ENCODE assay signal across 1 cellular context in the genomic region with DNA sequence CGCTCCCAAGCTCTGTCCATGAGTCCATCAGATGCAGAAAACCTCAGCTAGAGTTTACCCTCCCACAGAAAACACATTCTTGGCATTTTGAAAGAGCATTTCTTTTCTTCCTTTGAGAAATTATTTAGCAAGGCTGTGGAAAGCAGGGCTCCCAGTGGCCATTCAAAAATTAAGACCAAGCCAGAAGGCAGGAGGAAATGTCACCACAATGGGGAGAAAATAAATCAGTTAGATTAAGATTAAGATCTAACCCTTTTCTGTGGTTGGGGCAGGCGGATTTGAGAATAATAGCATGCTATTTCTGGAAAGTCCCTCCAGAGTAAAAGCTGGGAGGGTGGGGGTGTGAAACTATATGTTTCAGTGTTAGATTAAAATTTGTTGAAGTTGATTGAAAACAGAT.
TF ChIP-seq lines count a peak whose summit lies in the region.

No MANE protein-coding gene starts in this region.

TF ChIP-seq in GM12878, 131 proteins besides CTCF, POLR2A, EP300 and RAD21 (continued from another document):
- TF ChIP-seq, protein P1, sequence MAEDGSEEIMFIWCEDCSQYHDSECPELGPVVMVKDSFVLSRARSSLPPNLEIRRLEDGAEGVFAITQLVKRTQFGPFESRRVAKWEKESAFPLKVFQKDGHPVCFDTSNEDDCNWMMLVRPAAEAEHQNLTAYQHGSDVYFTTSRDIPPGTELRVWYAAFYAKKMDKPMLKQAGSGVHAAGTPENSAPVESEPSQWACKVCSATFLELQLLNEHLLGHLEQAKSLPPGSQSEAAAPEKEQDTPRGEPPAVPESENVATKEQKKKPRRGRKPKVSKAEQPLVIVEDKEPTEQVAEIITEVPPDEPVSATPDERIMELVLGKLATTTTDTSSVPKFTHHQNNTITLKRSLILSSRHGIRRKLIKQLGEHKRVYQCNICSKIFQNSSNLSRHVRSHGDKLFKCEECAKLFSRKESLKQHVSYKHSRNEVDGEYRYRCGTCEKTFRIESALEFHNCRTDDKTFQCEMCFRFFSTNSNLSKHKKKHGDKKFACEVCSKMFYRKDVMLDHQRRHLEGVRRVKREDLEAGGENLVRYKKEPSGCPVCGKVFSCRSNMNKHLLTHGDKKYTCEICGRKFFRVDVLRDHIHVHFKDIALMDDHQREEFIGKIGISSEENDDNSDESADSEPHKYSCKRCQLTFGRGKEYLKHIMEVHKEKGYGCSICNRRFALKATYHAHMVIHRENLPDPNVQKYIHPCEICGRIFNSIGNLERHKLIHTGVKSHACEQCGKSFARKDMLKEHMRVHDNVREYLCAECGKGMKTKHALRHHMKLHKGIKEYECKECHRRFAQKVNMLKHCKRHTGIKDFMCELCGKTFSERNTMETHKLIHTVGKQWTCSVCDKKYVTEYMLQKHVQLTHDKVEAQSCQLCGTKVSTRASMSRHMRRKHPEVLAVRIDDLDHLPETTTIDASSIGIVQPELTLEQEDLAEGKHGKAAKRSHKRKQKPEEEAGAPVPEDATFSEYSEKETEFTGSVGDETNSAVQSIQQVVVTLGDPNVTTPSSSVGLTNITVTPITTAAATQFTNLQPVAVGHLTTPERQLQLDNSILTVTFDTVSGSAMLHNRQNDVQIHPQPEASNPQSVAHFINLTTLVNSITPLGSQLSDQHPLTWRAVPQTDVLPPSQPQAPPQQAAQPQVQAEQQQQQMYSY (CRISPR knock-in tag; IDR thresholded peaks at IDR 0.05): no peak
- TF ChIP-seq RELA (IDR thresholded peaks at IDR 0.05; ENCODE audit: borderline replicate concordance, partially characterized antibody) (peak; percentile 69), CREB1 (IDR thresholded peaks at IDR 0.05; ENCODE audit: low read depth) (0 out of 2 replicates have a peak, but pooled peaks have one; percentile 9), FOXK2 (IDR thresholded peaks at IDR 0.05) (no peak), GABPA (IDR thresholded peaks at IDR 0.05; ENCODE audit: low read depth) (no peak), GATAD2B (conservative IDR thresholded peaks at IDR 0.05; ENCODE audit: low read depth) (no peak; the same call in 1 of the 2 replicates), JUND (IDR thresholded peaks at IDR 0.05; ENCODE audit: low read depth, low read length) (no peak), MTA3 (IDR thresholded peaks at IDR 0.05; ENCODE audit: borderline replicate concordance, low read length) (peak; percentile 46; the same call in 1 of the 2 replicates), HDAC2 (IDR thresholded peaks at IDR 0.05) (no peak), JUNB (IDR thresholded peaks at IDR 0.05) (peak; percentile 59), MEF2A (IDR thresholded peaks at IDR 0.05; ENCODE audit: insufficient read depth, low read depth, low read length) (peak; percentile 85), BHLHE40 (IDR thresholded peaks at IDR 0.05; ENCODE audit: borderline replicate concordance in 1 of 2, low read depth in 2 of 2, low read length in 1 of 2) (peak in 1 of 2 experiments; percentile 46; a peak in 1 of 4 replicates), LARP7 (IDR thresholded peaks at IDR 0.05) (no peak), ZNF217 (IDR thresholded peaks at IDR 0.05) (peak; percentile 31; the same call in 1 of the 2 replicates), TCF12 (IDR thresholded peaks at IDR 0.05; ENCODE audit: low read depth, low read length) (no peak), RUNX3 (IDR thresholded peaks at IDR 0.05; ENCODE audit: low read length) (peak; percentile 94), MEF2B (IDR thresholded peaks at IDR 0.05; ENCODE audit: partially characterized antibody, poor library complexity, severe bottlenecking) (peak; percentile 66), DPF2 (IDR thresholded peaks at IDR 0.05) (no peak), ZNF622 (IDR thresholded peaks at IDR 0.05) (no peak), KLF5 (IDR thresholded peaks at IDR 0.05; ENCODE audit: partially characterized antibody) (peak; percentile 16), RAD51 (IDR thresholded peaks at IDR 0.05) (no peak), IKZF1 (conservative IDR thresholded peaks at IDR 0.05) (no peak; the same call in 1 of the 2 replicates), NFIC (IDR thresholded peaks at IDR 0.05; ENCODE audit: low read depth, low read length) (peak; percentile 73), IKZF2 (IDR thresholded peaks at IDR 0.05) (peak; percentile 63 to 64)
- TF ChIP-seq, protein P2, sequence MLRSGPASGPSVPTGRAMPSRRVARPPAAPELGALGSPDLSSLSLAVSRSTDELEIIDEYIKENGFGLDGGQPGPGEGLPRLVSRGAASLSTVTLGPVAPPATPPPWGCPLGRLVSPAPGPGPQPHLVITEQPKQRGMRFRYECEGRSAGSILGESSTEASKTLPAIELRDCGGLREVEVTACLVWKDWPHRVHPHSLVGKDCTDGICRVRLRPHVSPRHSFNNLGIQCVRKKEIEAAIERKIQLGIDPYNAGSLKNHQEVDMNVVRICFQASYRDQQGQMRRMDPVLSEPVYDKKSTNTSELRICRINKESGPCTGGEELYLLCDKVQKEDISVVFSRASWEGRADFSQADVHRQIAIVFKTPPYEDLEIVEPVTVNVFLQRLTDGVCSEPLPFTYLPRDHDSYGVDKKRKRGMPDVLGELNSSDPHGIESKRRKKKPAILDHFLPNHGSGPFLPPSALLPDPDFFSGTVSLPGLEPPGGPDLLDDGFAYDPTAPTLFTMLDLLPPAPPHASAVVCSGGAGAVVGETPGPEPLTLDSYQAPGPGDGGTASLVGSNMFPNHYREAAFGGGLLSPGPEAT (IDR thresholded peaks at IDR 0.05; ENCODE audit: low read depth): peak; percentile 90
- TF ChIP-seq, protein P3, sequence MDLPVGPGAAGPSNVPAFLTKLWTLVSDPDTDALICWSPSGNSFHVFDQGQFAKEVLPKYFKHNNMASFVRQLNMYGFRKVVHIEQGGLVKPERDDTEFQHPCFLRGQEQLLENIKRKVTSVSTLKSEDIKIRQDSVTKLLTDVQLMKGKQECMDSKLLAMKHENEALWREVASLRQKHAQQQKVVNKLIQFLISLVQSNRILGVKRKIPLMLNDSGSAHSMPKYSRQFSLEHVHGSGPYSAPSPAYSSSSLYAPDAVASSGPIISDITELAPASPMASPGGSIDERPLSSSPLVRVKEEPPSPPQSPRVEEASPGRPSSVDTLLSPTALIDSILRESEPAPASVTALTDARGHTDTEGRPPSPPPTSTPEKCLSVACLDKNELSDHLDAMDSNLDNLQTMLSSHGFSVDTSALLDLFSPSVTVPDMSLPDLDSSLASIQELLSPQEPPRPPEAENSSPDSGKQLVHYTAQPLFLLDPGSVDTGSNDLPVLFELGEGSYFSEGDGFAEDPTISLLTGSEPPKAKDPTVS (IDR thresholded peaks at IDR 0.05; ENCODE audit: low read depth, low read length): no peak
- TF ChIP-seq, protein P4, sequence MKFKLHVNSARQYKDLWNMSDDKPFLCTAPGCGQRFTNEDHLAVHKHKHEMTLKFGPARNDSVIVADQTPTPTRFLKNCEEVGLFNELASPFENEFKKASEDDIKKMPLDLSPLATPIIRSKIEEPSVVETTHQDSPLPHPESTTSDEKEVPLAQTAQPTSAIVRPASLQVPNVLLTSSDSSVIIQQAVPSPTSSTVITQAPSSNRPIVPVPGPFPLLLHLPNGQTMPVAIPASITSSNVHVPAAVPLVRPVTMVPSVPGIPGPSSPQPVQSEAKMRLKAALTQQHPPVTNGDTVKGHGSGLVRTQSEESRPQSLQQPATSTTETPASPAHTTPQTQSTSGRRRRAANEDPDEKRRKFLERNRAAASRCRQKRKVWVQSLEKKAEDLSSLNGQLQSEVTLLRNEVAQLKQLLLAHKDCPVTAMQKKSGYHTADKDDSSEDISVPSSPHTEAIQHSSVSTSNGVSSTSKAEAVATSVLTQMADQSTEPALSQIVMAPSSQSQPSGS (IDR thresholded peaks at IDR 0.05; ENCODE audit: low read length): peak; percentile 44; the same call in 1 of the 2 replicates
- TF ChIP-seq, protein P5, sequence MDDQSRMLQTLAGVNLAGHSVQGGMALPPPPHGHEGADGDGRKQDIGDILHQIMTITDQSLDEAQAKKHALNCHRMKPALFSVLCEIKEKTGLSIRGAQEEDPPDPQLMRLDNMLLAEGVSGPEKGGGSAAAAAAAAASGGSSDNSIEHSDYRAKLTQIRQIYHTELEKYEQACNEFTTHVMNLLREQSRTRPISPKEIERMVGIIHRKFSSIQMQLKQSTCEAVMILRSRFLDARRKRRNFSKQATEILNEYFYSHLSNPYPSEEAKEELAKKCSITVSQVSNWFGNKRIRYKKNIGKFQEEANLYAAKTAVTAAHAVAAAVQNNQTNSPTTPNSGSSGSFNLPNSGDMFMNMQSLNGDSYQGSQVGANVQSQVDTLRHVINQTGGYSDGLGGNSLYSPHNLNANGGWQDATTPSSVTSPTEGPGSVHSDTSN (IDR thresholded peaks at IDR 0.05; ENCODE audit: insufficient replicate concordance, low read depth, low read length): no peak
